14 cellular contexts compared by ENCODE assay signal in genomic region chr19:2952953-2953481, GRCh38. TPM values are rescaled to one million over a fixed set of nuclear protein-coding genes. Genes with fewer than 3 reads are reported as not detected.
DNase-seq lines count a peak whose midpoint lies in the region; ATAC-seq and TF ChIP-seq lines count a peak whose summit lies in the region.
"Had no signal": no experiment of that assay in that cellular context is flagged by ENCODE, and none has a peak within 500 bp of the region (broad histone marks: within the 10 kb centered on the region; RNA-seq: fewer than 3 reads in every experiment).

No MANE protein-coding gene starts in this region.

- intact Hi-C loops in Calu3 (cut with micrococcal nuclease; ENCODE audit: unreplicated experiment) = no loop called here

- ATAC-seq in HG02981 (IDR thresholded peaks at IDR 0.05; ENCODE audit: unreplicated experiment) = no peak
- ATAC-seq in GM18502 (IDR thresholded peaks at IDR 0.05; ENCODE audit: poor library complexity, unreplicated experiment) = no peak

- TF ChIP-seq CTCF in Calu3 (IDR thresholded peaks at IDR 0.05; ENCODE audit: unreplicated experiment) (no peak), endodermal cell (conservative IDR thresholded peaks at IDR 0.05) (peak; percentile 28), nephron (IDR thresholded peaks at IDR 0.05; ENCODE audit: unreplicated experiment in 3 of 3) (no peak)

- CTCF ChIA-PET in Calu3 (lab: Charles Lee) = interaction anchor here (0.6 to 1.2 kb wide), 5 partner anchors 18 to 532 kb away, joined by 3 to 7 read pairs (median 3); no protein-coding TSS in a partner anchor

- no peaks in the 10 kb centered on the region for H3K36me3 ChIP-seq in endodermal cell (ENCODE audit: control insufficient read depth, insufficient read depth, low read length)
- H3K36me3 ChIP-seq: tibial artery had no signal

- H3K36me3 Mint-ChIP-seq in Calu3 (ENCODE audit: insufficient read depth, unreplicated experiment) = peaks cover 30% of the 10 kb centered on the region
- no peaks in the 10 kb centered on the region for H3K36me3 Mint-ChIP-seq in endodermal cell (ENCODE audit: low read depth)
- no peaks in the 10 kb centered on the region for H3K36me3 Mint-ChIP-seq in nephron (ENCODE audit: low read depth)
- H3K36me3 Mint-ChIP-seq: memory B cell had no signal

- WGBS in endodermal cell (ENCODE audit: insufficient coverage in 1 of 2, insufficient read length in 1 of 2), 2 experiments = 81 to 90% methylated on average over 7 to 8 of the region's 9 CpGs

- H3K9me3 Mint-ChIP-seq in Calu3 (ENCODE audit: low read depth, unreplicated experiment) = no peaks in the 10 kb centered on the region
- H3K9me3 Mint-ChIP-seq in endodermal cell = no peaks in the 10 kb centered on the region
- no peaks in the 10 kb centered on the region for H3K9me3 Mint-ChIP-seq in nephron
- H3K9me3 Mint-ChIP-seq: memory B cell had no signal

- no peaks in the 10 kb centered on the region for H3K27me3 ChIP-seq in endodermal cell (ENCODE audit: control insufficient read depth, insufficient read depth, low read length, poor library complexity, severe bottlenecking)

- no peak overlapping the region for H3K4me3 ChIP-seq in endodermal cell (ENCODE audit: low read length)
- H3K4me3 ChIP-seq: tibial artery had no signal

- no TSS peak for BruUV-seq in Calu3 (replicated peaks; lab: Mats Ljungman, UMichigan)

- no peaks in the 10 kb centered on the region for H3K9me3 ChIP-seq in endodermal cell (ENCODE audit: control insufficient read depth, low read length)
- H3K9me3 ChIP-seq: tibial artery had no signal

- peak overlapping the region; percentile 75 for H3K27ac Mint-ChIP-seq in Calu3 (ENCODE audit: unreplicated experiment)
- no peak overlapping the region for H3K27ac Mint-ChIP-seq in endodermal cell
- H3K27ac Mint-ChIP-seq in nephron = peak overlapping the region; percentile 72 to 91 (median 76)
- H3K27ac Mint-ChIP-seq: memory B cell had no signal

- DNase-seq in Calu3 (peak; percentile 75), M059J (ENCODE audit: low read depth) (peak; percentile 34), endodermal cell (no peak), epidermal melanocyte (ENCODE audit: insufficient read length, low spot score) (no peak), DMS 273 treated with DMSO at 0.1 percent for 48 hours (lab: John Stamatoyannopoulos, UW) (no peak)
- DNase-seq: activated gamma-delta T cell treated with Interleukin-2 at 50 U/mL for 16 hours; NCI-H2081 treated with DMSO at 0.1 percent for 48 hours; stimulated activated CD4-positive, alpha-beta T cell treated with anti-CD3 and anti-CD28 coated beads, Interleukin-2, amount 100 ng/mL, for 24 hours; T-helper 2 cell; tibial artery had no signal

- H3K27ac ChIP-seq in endodermal cell (ENCODE audit: low read depth, low read length) = no peak overlapping the region
- H3K27ac ChIP-seq: tibial artery had no signal

- H3K4me3 Mint-ChIP-seq in Calu3 (ENCODE audit: low read depth, unreplicated experiment) = peak overlapping the region; percentile 62
- no peak overlapping the region for H3K4me3 Mint-ChIP-seq in endodermal cell
- H3K4me3 Mint-ChIP-seq in nephron = peak overlapping the region in 2 of 3 experiments; percentile 59 to 63
- H3K4me3 Mint-ChIP-seq: memory B cell had no signal

- peaks cover 7% of the 10 kb centered on the region for H3K4me1 Mint-ChIP-seq in Calu3 (ENCODE audit: low read depth, unreplicated experiment)
- peaks cover 8% of the 10 kb centered on the region for H3K4me1 Mint-ChIP-seq in endodermal cell
- peaks cover 21% of the 10 kb centered on the region for H3K4me1 Mint-ChIP-seq in nephron

- no peak overlapping the region for H3K9ac ChIP-seq in endodermal cell (ENCODE audit: extremely low read depth, low read length, poor library complexity, severe bottlenecking)

- H3K27me3 Mint-ChIP-seq in Calu3 (ENCODE audit: unreplicated experiment) = no peaks in the 10 kb centered on the region
- H3K27me3 Mint-ChIP-seq in endodermal cell (ENCODE audit: insufficient read depth) = peaks cover 2% of the 10 kb centered on the region
- peaks cover 10% of the 10 kb centered on the region for H3K27me3 Mint-ChIP-seq in nephron (ENCODE audit: low read depth)

- H3K4me1 ChIP-seq in endodermal cell (ENCODE audit: control insufficient read depth, insufficient read depth, low read length) = no peaks in the 10 kb centered on the region

RNA-seq across cellular contexts. Expression of gene ZNF77, which starts 8.2 kb away (rescaled TPM):
- total RNA-seq in Calu3 (2022) (3.6 and 5.0 TPM in 2 replicates), endodermal cell (1 to 10 TPM; 4.6 to 7.1 TPM)
- 4.9 and 7.6 TPM in 2 replicates for total RNA-seq in M059J (2014; rRNA removed; shearing (Covaris generic))
- polyA plus RNA-seq in endodermal cell (2013, experiment 1 of 2) = 8.7 TPM
- 9.9 TPM for polyA plus RNA-seq in endodermal cell (2013, experiment 2 of 2)

RNA-seq across cellular contexts. Expression of gene TLE6, which starts 24.3 kb away (rescaled TPM):
- total RNA-seq in Calu3 (2022) = 2.1 and 3.4 TPM in 2 replicates
- 0.10 and 2.8 TPM in 2 replicates for total RNA-seq in M059J (2014; rRNA removed; shearing (Covaris generic))
- total RNA-seq in endodermal cell = 10 to 100 TPM; 13.7 to 17.3 TPM
- 1.2 TPM for polyA plus RNA-seq in endodermal cell (2013, experiment 1 of 2)
- 1.3 TPM for polyA plus RNA-seq in endodermal cell (2013, experiment 2 of 2)

RNA-seq across cellular contexts. Expression of gene ZNF57, which starts 52.3 kb away (rescaled TPM):
- 4.1 and 6.0 TPM in 2 replicates for total RNA-seq in Calu3 (2022)
- total RNA-seq in M059J (2014; rRNA removed; shearing (Covaris generic)) = 5.0 and 8.4 TPM in 2 replicates
- total RNA-seq in endodermal cell = 1 to 10 TPM; 4.3 to 5.0 TPM
- 4.1 TPM for polyA plus RNA-seq in endodermal cell (2013, experiment 1 of 2)
- polyA plus RNA-seq in endodermal cell (2013, experiment 2 of 2) = 4.2 TPM

Comparison
In these comparisons a context has a peak if more than half of its experiments do, and no peak if none do; other contexts are left out.
1. DNase-seq: peak in Calu3 (single experiment) and M059J (single experiment); none in endodermal cell (single experiment), epidermal melanocyte (single experiment) and DMS 273 treated with DMSO at 0.1 percent for 48 hours (single experiment).